In genomic region chr3:9469953-9470352, GRCh38 we compare ENCODE assay signal across 24 cellular contexts.
DNase-seq lines count a peak whose midpoint lies in the region; ATAC-seq, FAIRE-seq and TF ChIP-seq lines count a peak whose summit lies in the region.
"Had no signal": no experiment of that assay in that cellular context is flagged by ENCODE, and none has a peak within 500 bp of the region (broad histone marks: within the 10 kb centered on the region; RNA-seq: fewer than 3 reads in every experiment).

No MANE protein-coding gene starts in this region.

- H3K9me3 Mint-ChIP-seq in activated T-cell treated with anti-CD3 and anti-CD28 coated beads, Interleukin-2, amount 50 U/mL, for 24 hours = no peaks in the 10 kb centered on the region
- H3K9me3 Mint-ChIP-seq in activated T-cell treated with anti-CD3 and anti-CD28 coated beads, Interleukin-2, amount 50 U/mL, for 72 hours = no peaks in the 10 kb centered on the region
- no peaks in the 10 kb centered on the region for H3K9me3 Mint-ChIP-seq in CD4-positive, alpha-beta T cell
- H3K9me3 Mint-ChIP-seq in astrocyte (ENCODE audit: unreplicated experiment) = no peaks in the 10 kb centered on the region
- no peaks in the 10 kb centered on the region for H3K9me3 Mint-ChIP-seq in natural killer cell treated with Interleukin-12 subunit alpha and Interleukin-12 subunit beta and Interleukin-15 and Interleukin-18, amount 100 ng/mL, for 72 hours
- H3K9me3 Mint-ChIP-seq: CD4-positive, CD25-positive, alpha-beta regulatory T cell had no signal

- FAIRE-seq in astrocyte (lab: Jason Lieb, UNC) = no peak
- FAIRE-seq: D721Med, GM18507 had no signal

- peaks cover 53% of the 10 kb centered on the region for H3K79me2 ChIP-seq in astrocyte (ENCODE audit: insufficient read depth, low read length)

- TF ChIP-seq CTCF in CD4-positive, alpha-beta T cell (IDR thresholded peaks at IDR 0.05) = no peak
- TF ChIP-seq CTCF in astrocyte (IDR thresholded peaks at IDR 0.05; ENCODE audit: insufficient read depth, low read depth, low read length) = no peak

- peak overlapping the region; percentile 10 for H3K27ac Mint-ChIP-seq in activated T-cell treated with anti-CD3 and anti-CD28 coated beads, Interleukin-2, amount 50 U/mL, for 24 hours
- no peak overlapping the region for H3K27ac Mint-ChIP-seq in activated T-cell treated with anti-CD3 and anti-CD28 coated beads, Interleukin-2, amount 50 U/mL, for 72 hours
- H3K27ac Mint-ChIP-seq in CD4-positive, alpha-beta T cell = peak overlapping the region; percentile 3
- peak overlapping the region; percentile 13 for H3K27ac Mint-ChIP-seq in astrocyte (ENCODE audit: unreplicated experiment)
- peak overlapping the region; percentile 6 to 54 for H3K27ac Mint-ChIP-seq in natural killer cell treated with Interleukin-12 subunit alpha and Interleukin-12 subunit beta and Interleukin-15 and Interleukin-18, amount 100 ng/mL, for 72 hours

- no peak overlapping the region for H3K4ac ChIP-seq in neuronal stem cell (ENCODE audit: low read length)

- no peak overlapping the region for H3K4me3 Mint-ChIP-seq in activated T-cell treated with anti-CD3 and anti-CD28 coated beads, Interleukin-2, amount 50 U/mL, for 24 hours
- no peak overlapping the region for H3K4me3 Mint-ChIP-seq in activated T-cell treated with anti-CD3 and anti-CD28 coated beads, Interleukin-2, amount 50 U/mL, for 72 hours
- H3K4me3 Mint-ChIP-seq in CD4-positive, alpha-beta T cell = no peak overlapping the region
- H3K4me3 Mint-ChIP-seq in astrocyte (ENCODE audit: unreplicated experiment) = no peak overlapping the region
- H3K4me3 Mint-ChIP-seq in natural killer cell treated with Interleukin-12 subunit alpha and Interleukin-12 subunit beta and Interleukin-15 and Interleukin-18, amount 100 ng/mL, for 72 hours = no peak overlapping the region
- H3K4me3 Mint-ChIP-seq: CD4-positive, CD25-positive, alpha-beta regulatory T cell had no signal

- no peak overlapping the region for H4K8ac ChIP-seq in neuronal stem cell (ENCODE audit: low read depth, low read length)

- no peak overlapping the region for H2BK5ac ChIP-seq in neuronal stem cell (ENCODE audit: low read length)

- H3K27me3 ChIP-seq in CD4-positive, alpha-beta T cell (ENCODE audit: control insufficient read depth, insufficient read depth, low read length) = no peaks in the 10 kb centered on the region
- H3K27me3 ChIP-seq in astrocyte (ENCODE audit: insufficient read depth, low read length) = no peaks in the 10 kb centered on the region
- no peaks in the 10 kb centered on the region for H3K27me3 ChIP-seq in neuronal stem cell (ENCODE audit: control insufficient read depth in 3 of 3, insufficient read depth in 3 of 3, low read depth in 1 of 3, low read length in 3 of 3)

- H3K9me3 ChIP-seq in CD4-positive, alpha-beta T cell (ENCODE audit: control insufficient read depth, low read length) = no peaks in the 10 kb centered on the region
- H3K9me3 ChIP-seq in astrocyte (ENCODE audit: insufficient read depth, low read depth, low read length) = no peaks in the 10 kb centered on the region
- H3K9me3 ChIP-seq in neuronal stem cell (replicated peaks in 1 of 2; ENCODE audit: control insufficient read depth in 2 of 2, insufficient read depth in 1 of 2, low read depth in 1 of 2, low read length in 2 of 2) = peaks cover 0 to 2% of the 10 kb centered on the region in 2 donors

- no peaks in the 10 kb centered on the region for H3K27me3 Mint-ChIP-seq in activated T-cell treated with anti-CD3 and anti-CD28 coated beads, Interleukin-2, amount 50 U/mL, for 24 hours
- no peaks in the 10 kb centered on the region for H3K27me3 Mint-ChIP-seq in activated T-cell treated with anti-CD3 and anti-CD28 coated beads, Interleukin-2, amount 50 U/mL, for 72 hours (ENCODE audit: low read depth)
- no peaks in the 10 kb centered on the region for H3K27me3 Mint-ChIP-seq in CD4-positive, alpha-beta T cell
- H3K27me3 Mint-ChIP-seq in astrocyte (ENCODE audit: low read depth, unreplicated experiment) = no peaks in the 10 kb centered on the region
- no peaks in the 10 kb centered on the region for H3K27me3 Mint-ChIP-seq in natural killer cell treated with Interleukin-12 subunit alpha and Interleukin-12 subunit beta and Interleukin-15 and Interleukin-18, amount 100 ng/mL, for 72 hours
- H3K27me3 Mint-ChIP-seq: CD4-positive, CD25-positive, alpha-beta regulatory T cell had no signal

- H4K20me1 ChIP-seq in astrocyte (ENCODE audit: insufficient read depth, low read length) = peaks cover 73% of the 10 kb centered on the region

- DNase-seq in activated T-cell treated with anti-CD3 and anti-CD28 coated beads, Interleukin-2, amount 50 U/mL, for 24 hours = no peak
- DNase-seq in activated T-cell treated with anti-CD3 and anti-CD28 coated beads, Interleukin-2, amount 50 U/mL, for 72 hours = no peak
- DNase-seq in CD4-positive, alpha-beta T cell = no peak
- no peak for DNase-seq in astrocyte (ENCODE audit: low read depth)
- DNase-seq in natural killer cell treated with Interleukin-12 subunit alpha and Interleukin-12 subunit beta and Interleukin-15 and Interleukin-18, amount 100 ng/mL, for 72 hours (ENCODE audit: low spot score) = no peak
- no peak for DNase-seq in neuronal stem cell (ENCODE audit: low spot score)
- no peak for DNase-seq in globus pallidus (ENCODE audit: low spot score)
- DNase-seq in islet precursor cell = no peak
- DNase-seq: 8988T; ACHN; CD4-positive, CD25-positive, alpha-beta regulatory T cell; H7; Karpas-422; NCI-H1092; NCI-H1417 treated with DMSO at 0.1 percent for 48 hours; NCI-H1694 treated with DMSO at 0.1 percent for 48 hours; NCI-H2081; NCI-H2227 treated with DMSO at 0.1 percent for 48 hours; NCI-H69; Right ventricle myocardium superior; RPMI8226 had no signal

- H3K9ac ChIP-seq in astrocyte (ENCODE audit: low read length) (no peak overlapping the region), neuronal stem cell (ENCODE audit: low read depth, low read length, poor library complexity) (no peak overlapping the region)

- no peak overlapping the region for H3K14ac ChIP-seq in neuronal stem cell (ENCODE audit: low read length)

- H4K91ac ChIP-seq in neuronal stem cell (ENCODE audit: low read depth, low read length, poor library complexity) = no peak overlapping the region

- no peaks in the 10 kb centered on the region for H3K79me1 ChIP-seq in neuronal stem cell (ENCODE audit: low read depth, low read length)

- H2BK12ac ChIP-seq in neuronal stem cell (ENCODE audit: low read length) = no peak overlapping the region

- peaks cover 13% of the 10 kb centered on the region for H3K4me1 Mint-ChIP-seq in activated T-cell treated with anti-CD3 and anti-CD28 coated beads, Interleukin-2, amount 50 U/mL, for 24 hours (ENCODE audit: low read depth)
- peaks cover 20% of the 10 kb centered on the region for H3K4me1 Mint-ChIP-seq in activated T-cell treated with anti-CD3 and anti-CD28 coated beads, Interleukin-2, amount 50 U/mL, for 72 hours (ENCODE audit: low read depth)
- H3K4me1 Mint-ChIP-seq in CD4-positive, alpha-beta T cell (ENCODE audit: low read depth) = no peaks in the 10 kb centered on the region
- H3K4me1 Mint-ChIP-seq in astrocyte (ENCODE audit: low read depth, unreplicated experiment) = peaks cover 20% of the 10 kb centered on the region
- peaks cover 23 to 27% of the 10 kb centered on the region in 2 donors for H3K4me1 Mint-ChIP-seq in natural killer cell treated with Interleukin-12 subunit alpha and Interleukin-12 subunit beta and Interleukin-15 and Interleukin-18, amount 100 ng/mL, for 72 hours (ENCODE audit: low read depth in 2 of 2)

- H3K18ac ChIP-seq in neuronal stem cell (ENCODE audit: low read length) = no peak overlapping the region

- H3K4me3 ChIP-seq in astrocyte (ENCODE audit: insufficient read depth, low read depth, low read length) = no peak overlapping the region
- H3K4me3 ChIP-seq in neuronal stem cell (ENCODE audit: low read length in 2 of 2) = no peak overlapping the region

- no CpG with 5 or more reads among the region's 4 CpGs for WGBS in neuronal stem cell (ENCODE audit: extremely low coverage in 2 of 2, insufficient read length in 2 of 2, insufficient replicate concordance in 1 of 2), 2 donors

- no peak for ATAC-seq in activated T-cell treated with anti-CD3 and anti-CD28 coated beads, Interleukin-2, amount 50 U/mL, for 72 hours (replicated peaks in 1 of 2)
- no peak for ATAC-seq in CD4-positive, alpha-beta T cell (ENCODE audit: poor library complexity)
- no peak for ATAC-seq in natural killer cell treated with Interleukin-12 subunit alpha and Interleukin-12 subunit beta and Interleukin-15 and Interleukin-18, amount 100 ng/mL, for 72 hours

- H3K4me1 ChIP-seq in astrocyte (ENCODE audit: insufficient read depth, low read length) = no peaks in the 10 kb centered on the region
- H3K4me1 ChIP-seq in neuronal stem cell (ENCODE audit: control insufficient read depth in 2 of 2, insufficient read depth in 1 of 2, low read depth in 1 of 2, low read length in 2 of 2) = no peaks in the 10 kb centered on the region

- H2AFZ ChIP-seq in astrocyte (ENCODE audit: low read depth, low read length) = no peak overlapping the region
- no peak overlapping the region for H2AFZ ChIP-seq in neuronal stem cell (ENCODE audit: low read length)

- POLR2A ChIA-PET in CD4-positive, alpha-beta T cell (lab: Charles Lee) = no interaction called here

- H3K36me3 Mint-ChIP-seq in activated T-cell treated with anti-CD3 and anti-CD28 coated beads, Interleukin-2, amount 50 U/mL, for 24 hours (ENCODE audit: low read depth) = peaks cover 98% of the 10 kb centered on the region
- H3K36me3 Mint-ChIP-seq in activated T-cell treated with anti-CD3 and anti-CD28 coated beads, Interleukin-2, amount 50 U/mL, for 72 hours (ENCODE audit: insufficient read depth in 2 of 2) = peaks cover 25 to 67% of the 10 kb centered on the region in 2 donors
- peaks cover 100% of the 10 kb centered on the region for H3K36me3 Mint-ChIP-seq in CD4-positive, alpha-beta T cell (ENCODE audit: low read depth)
- peaks cover 36% of the 10 kb centered on the region for H3K36me3 Mint-ChIP-seq in astrocyte (ENCODE audit: low read depth, unreplicated experiment)
- peaks cover 61% of the 10 kb centered on the region for H3K36me3 Mint-ChIP-seq in natural killer cell treated with Interleukin-12 subunit alpha and Interleukin-12 subunit beta and Interleukin-15 and Interleukin-18, amount 100 ng/mL, for 72 hours

- H3K4me2 ChIP-seq in astrocyte (ENCODE audit: low read length) (no peak overlapping the region), neuronal stem cell (ENCODE audit: insufficient read depth, low read length, poor library complexity, severe bottlenecking) (no peak overlapping the region)

- H2BK15ac ChIP-seq in neuronal stem cell (ENCODE audit: low read length) = no peak overlapping the region

- H3K23ac ChIP-seq in neuronal stem cell (ENCODE audit: low read depth, low read length, poor library complexity) = no peak overlapping the region

- intact Hi-C loops in CD4-positive, alpha-beta T cell (cut with DNase I, micrococcal nuclease) = loop anchor here in 1 of 2 experiments (5.0 kb wide), 1 partner anchor 1112 kb away; no protein-coding TSS in a partner anchor

- CTCF ChIA-PET in CD4-positive, alpha-beta T cell (lab: Charles Lee) = no interaction called here

- H3K36me3 ChIP-seq in astrocyte (ENCODE audit: insufficient read depth, low read length) (peaks cover 86% of the 10 kb centered on the region), neuronal stem cell (replicated peaks in 1 of 2; ENCODE audit: control insufficient read depth in 2 of 2, insufficient read depth in 2 of 2, low read length in 2 of 2) (peaks cover 61 to 99% of the 10 kb centered on the region in 2 donors)

- no peak overlapping the region for H2AK5ac ChIP-seq in neuronal stem cell (ENCODE audit: low read depth, low read length)

- no peak overlapping the region for H3K27ac ChIP-seq in CD4-positive, alpha-beta T cell (ENCODE audit: low read depth, low read length)
- H3K27ac ChIP-seq in astrocyte (ENCODE audit: low read depth, low read length) (no peak overlapping the region), neuronal stem cell (replicated peaks; ENCODE audit: low read length) (no peak overlapping the region)
- H3K27ac ChIP-seq: HL-60 had no signal

- no peak overlapping the region for H2BK120ac ChIP-seq in neuronal stem cell (ENCODE audit: low read depth, low read length)
